Comparison of ENCODE assay signal across 1 cellular context in the genomic region with DNA sequence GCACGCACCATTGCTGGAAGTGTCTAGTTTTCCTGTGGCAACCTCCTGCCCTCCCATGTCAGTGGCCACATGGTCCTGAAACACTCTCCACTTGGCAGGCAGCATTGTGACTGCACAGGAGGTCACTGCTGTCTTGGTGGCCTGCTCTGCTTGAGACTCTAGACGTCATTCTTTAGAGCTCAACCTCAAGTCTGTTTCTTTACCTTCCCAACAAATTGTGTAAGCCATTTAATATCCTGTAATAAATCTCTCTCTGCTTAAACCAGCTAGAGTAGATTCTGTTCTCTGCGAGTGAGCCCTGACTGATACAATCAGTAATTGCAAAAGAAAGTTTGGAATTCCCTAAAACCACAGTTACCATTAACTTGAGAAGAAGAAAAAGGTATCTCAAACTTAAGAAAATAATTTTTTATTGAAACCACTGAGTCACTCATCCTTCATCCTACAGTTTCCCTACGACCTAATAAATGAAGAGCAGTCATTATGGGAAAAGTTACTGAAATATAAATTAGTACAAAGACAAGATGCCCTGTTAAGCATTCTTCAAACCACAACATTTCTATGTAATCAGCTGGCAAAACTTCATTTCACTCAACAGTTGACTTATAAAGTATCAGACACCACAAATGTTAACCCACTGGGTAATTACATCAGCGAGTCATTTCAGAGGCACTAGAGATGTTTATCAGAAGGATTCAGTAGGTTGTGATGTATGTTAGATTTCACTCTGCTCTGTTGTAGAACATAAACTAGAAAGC.
TF ChIP-seq lines count a peak whose summit lies in the region.

No MANE protein-coding gene starts in this region.

TF ChIP-seq in SK-N-SH treated with all-trans-retinoic acid at 6 μM for 48 hours, 23 proteins besides CTCF, POLR2A, EP300 and RAD21 (continued from another document):
- TF ChIP-seq, protein P1, sequence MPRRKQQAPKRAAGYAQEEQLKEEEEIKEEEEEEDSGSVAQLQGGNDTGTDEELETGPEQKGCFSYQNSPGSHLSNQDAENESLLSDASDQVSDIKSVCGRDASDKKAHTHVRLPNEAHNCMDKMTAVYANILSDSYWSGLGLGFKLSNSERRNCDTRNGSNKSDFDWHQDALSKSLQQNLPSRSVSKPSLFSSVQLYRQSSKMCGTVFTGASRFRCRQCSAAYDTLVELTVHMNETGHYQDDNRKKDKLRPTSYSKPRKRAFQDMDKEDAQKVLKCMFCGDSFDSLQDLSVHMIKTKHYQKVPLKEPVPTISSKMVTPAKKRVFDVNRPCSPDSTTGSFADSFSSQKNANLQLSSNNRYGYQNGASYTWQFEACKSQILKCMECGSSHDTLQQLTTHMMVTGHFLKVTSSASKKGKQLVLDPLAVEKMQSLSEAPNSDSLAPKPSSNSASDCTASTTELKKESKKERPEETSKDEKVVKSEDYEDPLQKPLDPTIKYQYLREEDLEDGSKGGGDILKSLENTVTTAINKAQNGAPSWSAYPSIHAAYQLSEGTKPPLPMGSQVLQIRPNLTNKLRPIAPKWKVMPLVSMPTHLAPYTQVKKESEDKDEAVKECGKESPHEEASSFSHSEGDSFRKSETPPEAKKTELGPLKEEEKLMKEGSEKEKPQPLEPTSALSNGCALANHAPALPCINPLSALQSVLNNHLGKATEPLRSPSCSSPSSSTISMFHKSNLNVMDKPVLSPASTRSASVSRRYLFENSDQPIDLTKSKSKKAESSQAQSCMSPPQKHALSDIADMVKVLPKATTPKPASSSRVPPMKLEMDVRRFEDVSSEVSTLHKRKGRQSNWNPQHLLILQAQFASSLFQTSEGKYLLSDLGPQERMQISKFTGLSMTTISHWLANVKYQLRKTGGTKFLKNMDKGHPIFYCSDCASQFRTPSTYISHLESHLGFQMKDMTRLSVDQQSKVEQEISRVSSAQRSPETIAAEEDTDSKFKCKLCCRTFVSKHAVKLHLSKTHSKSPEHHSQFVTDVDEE (CRISPR knock-in tag; IDR thresholded peaks at IDR 0.05): no peak
- no peak for TF ChIP-seq ZFP30 (CRISPR knock-in tag; IDR thresholded peaks at IDR 0.05)
